ENCODE assay signal across 23 cellular contexts in the genomic region with DNA sequence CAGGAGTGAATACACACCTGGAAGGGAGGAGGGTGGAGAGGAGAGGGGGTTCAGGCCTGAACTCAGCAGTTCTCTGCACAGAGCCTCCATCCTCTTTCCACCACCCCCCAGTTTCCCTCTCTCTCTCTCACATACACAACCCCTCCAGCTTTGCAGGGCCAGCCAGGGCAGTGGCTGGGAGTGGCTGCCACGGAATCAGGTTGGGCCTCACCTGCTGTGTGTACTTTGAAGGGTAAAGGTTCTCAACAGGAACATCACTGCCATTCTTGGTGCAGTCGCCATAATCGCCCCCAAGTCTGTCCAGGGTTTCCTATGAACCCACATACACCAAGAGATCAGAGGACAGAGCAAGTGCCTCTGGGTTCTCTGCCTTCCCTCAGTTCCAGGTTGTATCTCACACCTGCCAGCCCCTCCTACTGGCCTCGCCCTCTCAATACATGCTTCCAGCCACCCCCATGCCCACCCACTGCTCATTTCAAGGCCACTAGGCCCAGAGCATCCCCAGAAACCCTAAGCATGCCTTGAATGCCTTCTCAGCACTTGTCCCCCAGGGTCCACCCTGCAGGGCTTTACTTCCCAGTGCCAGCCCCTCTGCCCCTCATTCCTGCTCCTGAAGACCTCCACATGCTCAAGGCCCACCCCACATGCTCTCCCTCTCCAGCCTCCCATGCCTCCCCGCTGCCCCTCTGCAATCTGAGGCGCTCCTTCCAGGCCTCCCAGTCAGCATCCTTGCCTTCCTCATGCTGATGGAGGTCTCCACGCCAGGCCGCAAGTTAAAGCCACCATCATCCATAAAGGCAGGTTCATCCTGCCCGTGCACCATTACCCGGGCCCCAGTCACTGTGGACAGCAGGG. TPM values are rescaled to one million over a fixed set of nuclear protein-coding genes. Genes with fewer than 3 reads are reported as not detected.
"Had no signal": no experiment of that assay in that cellular context is flagged by ENCODE, and none has a peak within 500 bp of the region (broad histone marks: within the 10 kb centered on the region; RNA-seq: fewer than 3 reads in every experiment).

No MANE protein-coding gene starts in this region.

- H3K9me3 Mint-ChIP-seq: activated naive CD8-positive, alpha-beta T cell treated with anti-CD3 and anti-CD28 coated beads for 36 hours; activated T-cell treated with anti-CD3 and anti-CD28 coated beads, Interleukin-2, amount 50 U/mL, for 72 hours; central memory CD8-positive, alpha-beta T cell; naive thymus-derived CD4-positive, alpha-beta T cell had no signal

- H3K36me3 Mint-ChIP-seq: activated naive CD8-positive, alpha-beta T cell treated with anti-CD3 and anti-CD28 coated beads for 36 hours; naive thymus-derived CD4-positive, alpha-beta T cell had no signal

- FAIRE-seq: frontal cortex had no signal

- ATAC-seq: activated T-cell treated with anti-CD3 and anti-CD28 coated beads, Interleukin-2, amount 50 U/mL, for 72 hours; body of pancreas; naive thymus-derived CD4-positive, alpha-beta T cell had no signal

- H3K27ac Mint-ChIP-seq: activated naive CD8-positive, alpha-beta T cell treated with anti-CD3 and anti-CD28 coated beads for 36 hours; progenitor cell of endocrine pancreas had no signal

- DNase-seq: activated CD4-positive, alpha-beta T cell treated with anti-CD3 and anti-CD28 coated beads for 1 hour; activated CD8-positive, alpha-beta memory T cell treated with anti-CD3 and anti-CD28 coated beads, Interleukin-2, amount 50 U/mL, for 48 hours; activated gamma-delta T cell; activated naive CD8-positive, alpha-beta T cell treated with anti-CD3 and anti-CD28 coated beads for 36 hours; activated T-cell treated with anti-CD3 and anti-CD28 coated beads, Interleukin-2, amount 50 U/mL, for 72 hours; amygdala; body of pancreas; cortex of kidney; effector memory CD4-positive, alpha-beta T cell; head of caudate nucleus; naive thymus-derived CD4-positive, alpha-beta T cell; nucleus accumbens; SK-N-SH; stimulated activated CD4-positive, alpha-beta T cell treated with anti-CD3 and anti-CD28 coated beads, Interleukin-4, amount 100 ng/mL, for 24 hours; stimulated activated naive CD4-positive, alpha-beta T cell; T-helper 1 cell; T1000; transverse colon had no signal

- H3K27me3 Mint-ChIP-seq: activated naive CD8-positive, alpha-beta T cell treated with anti-CD3 and anti-CD28 coated beads for 36 hours; central memory CD8-positive, alpha-beta T cell had no signal

- H3K4me3 Mint-ChIP-seq: activated naive CD8-positive, alpha-beta T cell treated with anti-CD3 and anti-CD28 coated beads for 36 hours; activated T-cell treated with anti-CD3 and anti-CD28 coated beads, Interleukin-2, amount 50 U/mL, for 72 hours; central memory CD8-positive, alpha-beta T cell; naive thymus-derived CD4-positive, alpha-beta T cell had no signal

RNA-seq across cellular contexts. Expression of a gene that starts 20.6 kb away (rescaled TPM):
- total RNA-seq: frontal cortex had no signal

RNA-seq across cellular contexts. Expression of a gene that starts 44.3 kb away (rescaled TPM):
- total RNA-seq: activated T-cell treated with anti-CD3 and anti-CD28 coated beads, Interleukin-2, amount 50 U/mL, for 72 hours; lung microvascular endothelial cell; mononuclear cell; naive thymus-derived CD4-positive, alpha-beta T cell had no signal
